1 cellular context compared by ENCODE assay signal in the genomic region with DNA sequence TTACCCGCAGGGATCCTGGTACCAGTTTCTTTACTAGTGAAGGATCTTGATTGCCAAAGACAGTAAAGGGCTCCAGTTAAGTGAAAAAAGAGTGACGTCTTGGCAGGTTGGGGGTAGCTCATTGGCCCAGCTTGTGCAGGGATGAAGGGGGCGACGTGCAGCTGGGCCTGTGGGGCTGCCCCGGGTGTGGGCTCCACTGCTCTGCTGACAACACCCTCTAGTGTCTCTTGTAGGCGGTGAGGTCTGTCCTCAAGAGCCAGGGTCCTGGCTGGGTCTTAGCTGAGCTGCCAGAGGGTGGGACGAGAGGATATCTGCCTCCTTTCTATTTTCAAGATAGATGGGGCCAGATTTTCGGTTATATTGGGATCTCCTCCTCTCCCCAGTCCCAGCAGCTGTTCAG.
TF ChIP-seq lines count a peak whose summit lies in the region.

No MANE protein-coding gene starts in this region.

TF ChIP-seq in H1, 55 proteins besides CTCF, POLR2A, EP300 and RAD21:
- TF ChIP-seq SIX5 (IDR thresholded peaks at IDR 0.05; ENCODE audit: low read depth, low read length) (no peak), SRF (IDR thresholded peaks at IDR 0.05; ENCODE audit: low read depth, low read length) (no peak), GTF2F1 (IDR thresholded peaks at IDR 0.05; ENCODE audit: borderline replicate concordance, low read depth, low read length) (no peak), HDAC6 (IDR thresholded peaks at IDR 0.05; ENCODE audit: low read depth, low read length) (no peak), ATF2 (IDR thresholded peaks at IDR 0.05; ENCODE audit: low read length) (no peak), SP4 (IDR thresholded peaks at IDR 0.05; ENCODE audit: low read length) (no peak), TAF1 (IDR thresholded peaks at IDR 0.05; ENCODE audit: low read depth, low read length) (no peak), MAFK (IDR thresholded peaks at IDR 0.05; ENCODE audit: low read depth, low read length) (no peak), SP1 (IDR thresholded peaks at IDR 0.05; ENCODE audit: low read depth, low read length) (no peak)
